In the genomic region with DNA sequence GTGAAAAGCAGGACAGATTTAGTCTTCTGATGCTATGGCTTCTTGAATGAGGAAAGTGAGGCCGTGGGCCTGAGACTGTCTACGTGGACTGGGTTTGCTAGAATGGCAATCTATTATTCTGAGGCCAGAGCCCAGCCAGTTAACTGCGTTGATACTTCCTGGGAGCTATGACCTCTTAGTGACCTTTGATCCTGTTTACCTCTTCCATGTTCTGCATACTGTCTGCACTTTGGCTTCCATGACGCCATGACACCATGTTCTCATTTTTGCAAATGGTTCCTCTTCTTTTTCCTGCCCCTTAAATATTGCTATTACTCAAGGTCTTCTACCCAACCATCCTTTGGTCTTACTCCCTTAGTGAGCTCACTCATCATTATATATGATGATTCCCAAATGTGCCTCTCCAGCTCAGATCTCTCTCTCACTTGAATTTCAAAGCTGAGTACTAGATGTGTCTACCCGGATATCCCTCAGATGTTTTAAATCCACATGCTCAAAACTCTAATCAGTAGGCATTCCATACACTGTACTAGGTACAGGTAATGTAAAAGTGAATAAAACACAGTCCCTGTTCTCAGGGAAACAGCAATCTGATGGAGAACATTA, we compare ENCODE assay signal across 21 cellular contexts.
"Had no signal": no experiment of that assay in that cellular context is flagged by ENCODE, and none has a peak within 500 bp of the region (broad histone marks: within the 10 kb centered on the region; RNA-seq: fewer than 3 reads in every experiment).

No MANE protein-coding gene starts in this region.

- H3K4me3 ChIP-seq: colonic mucosa, hepatocyte, left lung, lower lobe of right lung, neural progenitor cell, psoas muscle, testis, transverse colon had no signal

- H3K36me3 ChIP-seq: colonic mucosa, left lung, lower lobe of right lung, neural progenitor cell, transverse colon had no signal

- DNase-seq: colonic mucosa; dermis blood vessel endothelial cell; foreskin keratinocyte; head of caudate nucleus; kidney glomerular epithelial cell; left lung; lower lobe of right lung; midbrain; occipital lobe; psoas muscle; retina; stimulated activated CD4-positive, alpha-beta T cell treated with anti-CD3 and anti-CD28 coated beads, Interleukin-2, amount 100 ng/mL, for 24 hours; stimulated activated CD4-positive, alpha-beta T cell treated with anti-CD3 and anti-CD28 coated beads, Interleukin-4, amount 100 ng/mL, for 4 hours; stimulated activated naive B cell treated with anti-CD40 and anti-IgM and Interleukin-4, amounts not matched to agents 10 μg/mL and 1 μg/mL and 100 μg/mL, for 72 hours; stimulated activated naive CD8-positive, alpha-beta T cell treated with anti-CD3 and anti-CD28 coated beads, Interleukin-15, amount 100 ng/mL, for 72 hours; testis; transverse colon had no signal

- H3K27me3 ChIP-seq: colonic mucosa, foreskin keratinocyte, hepatocyte, left lung, neural progenitor cell, testis, transverse colon had no signal

- H3K9ac ChIP-seq: neural progenitor cell had no signal

- ATAC-seq: foreskin keratinocyte; left lung; natural killer cell treated with Interleukin-12 subunit alpha and Interleukin-12 subunit beta and Interleukin-15 and Interleukin-18, amount 100 ng/mL, for 72 hours; psoas muscle; sciatic nerve; stimulated activated naive B cell treated with anti-CD40 and anti-IgM and Interleukin-4, amounts not matched to agents 10 μg/mL and 1 μg/mL and 100 μg/mL, for 72 hours; stimulated activated naive CD8-positive, alpha-beta T cell treated with anti-CD3 and anti-CD28 coated beads, Interleukin-15, amount 100 ng/mL, for 72 hours had no signal

- H3K4me1 ChIP-seq: colonic mucosa, neural progenitor cell, testis had no signal

- H3K27ac ChIP-seq: colonic mucosa, foreskin keratinocyte, hepatocyte, left lung, lower lobe of right lung, neural progenitor cell, psoas muscle, testis, transverse colon had no signal

- H3K9me3 ChIP-seq: colonic mucosa, left lung, lower lobe of right lung, psoas muscle, testis, transverse colon had no signal
